23 cellular contexts compared by ENCODE assay signal in genomic region chr7:151456276-151456675, GRCh38. TPM values are rescaled to one million over a fixed set of nuclear protein-coding genes. Genes with fewer than 3 reads are reported as not detected.
DNase-seq lines count a peak whose midpoint lies in the region; ATAC-seq and TF ChIP-seq lines count a peak whose summit lies in the region.
"Had no signal": no experiment of that assay in that cellular context is flagged by ENCODE, and none has a peak within 500 bp of the region (broad histone marks: within the 10 kb centered on the region; RNA-seq: fewer than 3 reads in every experiment).

No MANE protein-coding gene starts in this region.

- H3K27ac Mint-ChIP-seq in activated T-helper 17 cell treated with anti-CD3 and anti-CD28 coated beads, Interleukin-2, amount 50 U/mL, for 72 hours: peak overlapping the region; percentile 16
- peak overlapping the region; percentile 31 to 36 (median 32) for H3K27ac Mint-ChIP-seq in nephron
- H3K27ac Mint-ChIP-seq: B cell had no signal

- no peaks in the 10 kb centered on the region for H3K9me3 Mint-ChIP-seq in activated T-helper 17 cell treated with anti-CD3 and anti-CD28 coated beads, Interleukin-2, amount 50 U/mL, for 72 hours
- no peaks in the 10 kb centered on the region for H3K9me3 Mint-ChIP-seq in nephron

- H3K9me3 ChIP-seq in right atrium auricular region (no peaks in the 10 kb centered on the region), left ventricle myocardium inferior (replicated peaks) (no peaks in the 10 kb centered on the region), colonic mucosa (no peaks in the 10 kb centered on the region), lower lobe of right lung (no peaks in the 10 kb centered on the region)
- H3K9me3 ChIP-seq: SJSA1 had no signal

- peak; percentile 55 for DNase-seq in right atrium auricular region (ENCODE audit: low spot score)
- DNase-seq in left ventricle myocardium inferior: no peak
- no peak for DNase-seq in colonic mucosa
- no peak for DNase-seq in NCI-H69 (lab: John Stamatoyannopoulos, UW)
- no peak for DNase-seq in lower lobe of right lung
- DNase-seq in DMS53 (lab: John Stamatoyannopoulos, UW): no peak
- DNase-seq: DMS79 treated with DMSO at 0.1 percent for 48 hours, GM23248, IMR-90, MV-4-11, NCI-H1105 treated with DMSO at 0.1 percent for 48 hours, NCI-H2029 treated with DMSO at 0.1 percent for 48 hours, NCI-H345, NCI-H524, NCI-H82 had no signal

- intact Hi-C loops in left ventricle myocardium inferior (cut with micrococcal nuclease): no loop called here
- intact Hi-C loops in colonic mucosa (cut with DNase I): no loop called here
- intact Hi-C loops in lower lobe of right lung (cut with DNase I): no loop called here

- no peak for ATAC-seq in activated T-helper 17 cell treated with anti-CD3 and anti-CD28 coated beads, Interleukin-2, amount 50 U/mL, for 72 hours (replicated peaks)
- ATAC-seq in lower lobe of right lung: no peak
- ATAC-seq: A549, HCT116 had no signal

- no peak overlapping the region for H3K4me3 Mint-ChIP-seq in activated T-helper 17 cell treated with anti-CD3 and anti-CD28 coated beads, Interleukin-2, amount 50 U/mL, for 72 hours
- no peak overlapping the region for H3K4me3 Mint-ChIP-seq in nephron
- H3K4me3 Mint-ChIP-seq: B cell had no signal

- H3K27ac ChIP-seq in right atrium auricular region: no peak overlapping the region
- H3K27ac ChIP-seq in left ventricle myocardium inferior (replicated peaks): no peak overlapping the region
- H3K27ac ChIP-seq in colonic mucosa: no peak overlapping the region
- no peak overlapping the region for H3K27ac ChIP-seq in lower lobe of right lung
- H3K27ac ChIP-seq: A549, GM23248, KMS-11, SJSA1 had no signal

- H3K4me1 ChIP-seq in right atrium auricular region (peaks cover 0 to 23% of the 10 kb centered on the region in 2 donors), left ventricle myocardium inferior (peaks cover 25% of the 10 kb centered on the region), colonic mucosa (peaks cover 11% of the 10 kb centered on the region), lower lobe of right lung (peaks cover 20% of the 10 kb centered on the region)

- no peak overlapping the region for H3K9ac ChIP-seq in colonic mucosa (ENCODE audit: low read depth in 2 of 2, low read length in 2 of 2)
- H3K9ac ChIP-seq: GM23248, KMS-11 had no signal

- H3K36me3 ChIP-seq in right atrium auricular region (no peaks in the 10 kb centered on the region), left ventricle myocardium inferior (no peaks in the 10 kb centered on the region), colonic mucosa (no peaks in the 10 kb centered on the region), lower lobe of right lung (no peaks in the 10 kb centered on the region)
- H3K36me3 ChIP-seq: SJSA1 had no signal

- no peaks in the 10 kb centered on the region for H3K36me3 Mint-ChIP-seq in activated T-helper 17 cell treated with anti-CD3 and anti-CD28 coated beads, Interleukin-2, amount 50 U/mL, for 72 hours (ENCODE audit: low read depth)
- no peaks in the 10 kb centered on the region for H3K36me3 Mint-ChIP-seq in nephron (ENCODE audit: low read depth)

- TF ChIP-seq CTCF in right atrium auricular region (IDR thresholded peaks at IDR 0.05): no peak
- TF ChIP-seq CTCF in left ventricle myocardium inferior (IDR thresholded peaks at IDR 0.05; ENCODE audit: borderline replicate concordance): no peak
- TF ChIP-seq CTCF in nephron (IDR thresholded peaks at IDR 0.05; ENCODE audit: unreplicated experiment in 3 of 3): no peak
- no peak for TF ChIP-seq CTCF in colonic mucosa (IDR thresholded peaks at IDR 0.05)
- no peak for TF ChIP-seq CTCF in lower lobe of right lung (IDR thresholded peaks at IDR 0.05)

- H3K27me3 ChIP-seq in right atrium auricular region (no peaks in the 10 kb centered on the region), left ventricle myocardium inferior (ENCODE audit: low read depth) (no peaks in the 10 kb centered on the region), colonic mucosa (no peaks in the 10 kb centered on the region), lower lobe of right lung (ENCODE audit: low read depth) (no peaks in the 10 kb centered on the region)
- H3K27me3 ChIP-seq: SJSA1 had no signal

- H3K27me3 Mint-ChIP-seq in activated T-helper 17 cell treated with anti-CD3 and anti-CD28 coated beads, Interleukin-2, amount 50 U/mL, for 72 hours: no peaks in the 10 kb centered on the region
- peaks cover 7% of the 10 kb centered on the region for H3K27me3 Mint-ChIP-seq in nephron (ENCODE audit: low read depth)

- H3K4me1 Mint-ChIP-seq in activated T-helper 17 cell treated with anti-CD3 and anti-CD28 coated beads, Interleukin-2, amount 50 U/mL, for 72 hours: peaks cover 5% of the 10 kb centered on the region
- peaks cover 31% of the 10 kb centered on the region for H3K4me1 Mint-ChIP-seq in nephron
- H3K4me1 Mint-ChIP-seq: B cell had no signal

- H3K4me3 ChIP-seq in right atrium auricular region (no peak overlapping the region), left ventricle myocardium inferior (no peak overlapping the region), colonic mucosa (no peak overlapping the region), lower lobe of right lung (no peak overlapping the region)
- H3K4me3 ChIP-seq: A549, GM23248, SJSA1 had no signal

RNA-seq across cellular contexts. Expression of gene CRYGN, which starts 16.3 kb away (rescaled TPM):
- total RNA-seq in right atrium auricular region: under 1 TPM in 1 of 2 donors, not detected in 1; 0.90 TPM
- total RNA-seq in left ventricle myocardium inferior: 0.41 TPM
- total RNA-seq in activated T-helper 17 cell treated with anti-CD3 and anti-CD28 coated beads, Interleukin-2, amount 50 U/mL, for 72 hours: not detected
- total RNA-seq in colonic mucosa: not detected
- not detected for total RNA-seq in lower lobe of right lung
- total RNA-seq: B cell, GM23248, HT1080, IMR-90, SJSA1 had no signal

RNA-seq across cellular contexts. Expression of gene WDR86, which starts 46.4 kb away (rescaled TPM):
- 1 to 10 TPM in 1 of 2 donors, under 1 TPM in 1; 0.33 to 1.6 TPM for total RNA-seq in right atrium auricular region
- 0.16 TPM for total RNA-seq in left ventricle myocardium inferior
- under 1 TPM in 1 of 2 donors, not detected in 1; 0.45 TPM for total RNA-seq in activated T-helper 17 cell treated with anti-CD3 and anti-CD28 coated beads, Interleukin-2, amount 50 U/mL, for 72 hours
- 1 to 10 TPM in 1 of 2 donors, not detected in 1; 1.2 TPM for total RNA-seq in colonic mucosa
- 4.4 TPM for total RNA-seq in lower lobe of right lung
- total RNA-seq: GM23248, HT1080, IMR-90 had no signal
